Comparison of ENCODE assay signal across 1 cellular context in genomic region chr9:121545875-121546423, GRCh38.
TF ChIP-seq lines count a peak whose summit lies in the region.

No MANE protein-coding gene starts in this region.

TF ChIP-seq in H1, 55 proteins besides CTCF, POLR2A, EP300 and RAD21 (continued from another document):
- TF ChIP-seq E2F6 (IDR thresholded peaks at IDR 0.05): peak; percentile 74; the same call in 1 of the 2 replicates
- 0 out of 2 replicates have a peak, but pooled peaks have one; percentile 14 for TF ChIP-seq CREB1 (IDR thresholded peaks at IDR 0.05)
TF ChIP-seq in H1: peak in this region for 5.
